Comparison of ENCODE assay signal across 15 cellular contexts in genomic region chr17:38327936-38328335, GRCh38. TPM values are rescaled to one million over a fixed set of nuclear protein-coding genes. Genes with fewer than 3 reads are reported as not detected.
"Had no signal": no experiment of that assay in that cellular context is flagged by ENCODE, and none has a peak within 500 bp of the region (broad histone marks: within the 10 kb centered on the region; RNA-seq: fewer than 3 reads in every experiment).

No MANE protein-coding gene starts in this region.

- H3K4me1 ChIP-seq: adrenal gland, colonic mucosa, pancreas had no signal

- H3K9me3 Mint-ChIP-seq: activated naive CD4-positive, alpha-beta T cell treated with anti-CD3 and anti-CD28 coated beads for 36 hours; immature natural killer cell; stimulated activated memory B cell treated with anti-CD40 and anti-IgM and Interleukin-4, amounts not matched to agents 10 μg/mL and 1 μg/mL and 100 μg/mL, for 72 hours; T-helper 2 cell treated with Interferon-gamma antibody and Interleukin-4, amounts not matched to agents 5 μg/mL and 100 μg/mL, for 36 hours had no signal

- H3K4me1 Mint-ChIP-seq: immature natural killer cell had no signal

- H3K36me3 ChIP-seq: colonic mucosa, pancreas had no signal

- H3K27ac Mint-ChIP-seq: immature natural killer cell; stimulated activated memory B cell treated with anti-CD40 and anti-IgM and Interleukin-4, amounts not matched to agents 10 μg/mL and 1 μg/mL and 100 μg/mL, for 72 hours; T-helper 2 cell treated with Interferon-gamma antibody and Interleukin-4, amounts not matched to agents 5 μg/mL and 100 μg/mL, for 36 hours had no signal

- H3K27me3 ChIP-seq: adrenal gland, colonic mucosa, pancreas had no signal

- ATAC-seq: left cardiac atrium; lower lobe of right lung; pancreas; stimulated activated memory B cell treated with anti-CD40 and anti-IgM and Interleukin-4, amounts not matched to agents 10 μg/mL and 1 μg/mL and 100 μg/mL, for 72 hours had no signal

- H3K27ac ChIP-seq: adrenal gland, colonic mucosa, lower lobe of right lung, pancreas had no signal

- H3K4me3 Mint-ChIP-seq: activated naive CD4-positive, alpha-beta T cell treated with anti-CD3 and anti-CD28 coated beads for 36 hours; immature natural killer cell; stimulated activated memory B cell treated with anti-CD40 and anti-IgM and Interleukin-4, amounts not matched to agents 10 μg/mL and 1 μg/mL and 100 μg/mL, for 72 hours; T-helper 2 cell treated with Interferon-gamma antibody and Interleukin-4, amounts not matched to agents 5 μg/mL and 100 μg/mL, for 36 hours had no signal

- H3K4me3 ChIP-seq: adrenal gland, colonic mucosa, lower lobe of right lung, pancreas had no signal

- FAIRE-seq: pancreas, urothelium cell line had no signal

- DNase-seq: activated naive CD4-positive, alpha-beta T cell treated with anti-CD3 and anti-CD28 coated beads for 36 hours; activated T-cell treated with anti-CD3 and anti-CD28 coated beads for 4 hours; adrenal gland; colonic mucosa; effector CD4-positive, alpha-beta T cell; foreskin melanocyte; immature natural killer cell; left cardiac atrium; lower lobe of right lung; pancreas had no signal

- H3K9me3 ChIP-seq: adrenal gland, colonic mucosa, lower lobe of right lung, pancreas had no signal

RNA-seq across cellular contexts. Expression of gene GPR179, which starts 15.8 kb away (rescaled TPM):
- polyA plus RNA-seq: fibroblast of lung, immature natural killer cell, neural cell had no signal
